Comparison of ENCODE assay signal across 12 cellular contexts in the genomic region with DNA sequence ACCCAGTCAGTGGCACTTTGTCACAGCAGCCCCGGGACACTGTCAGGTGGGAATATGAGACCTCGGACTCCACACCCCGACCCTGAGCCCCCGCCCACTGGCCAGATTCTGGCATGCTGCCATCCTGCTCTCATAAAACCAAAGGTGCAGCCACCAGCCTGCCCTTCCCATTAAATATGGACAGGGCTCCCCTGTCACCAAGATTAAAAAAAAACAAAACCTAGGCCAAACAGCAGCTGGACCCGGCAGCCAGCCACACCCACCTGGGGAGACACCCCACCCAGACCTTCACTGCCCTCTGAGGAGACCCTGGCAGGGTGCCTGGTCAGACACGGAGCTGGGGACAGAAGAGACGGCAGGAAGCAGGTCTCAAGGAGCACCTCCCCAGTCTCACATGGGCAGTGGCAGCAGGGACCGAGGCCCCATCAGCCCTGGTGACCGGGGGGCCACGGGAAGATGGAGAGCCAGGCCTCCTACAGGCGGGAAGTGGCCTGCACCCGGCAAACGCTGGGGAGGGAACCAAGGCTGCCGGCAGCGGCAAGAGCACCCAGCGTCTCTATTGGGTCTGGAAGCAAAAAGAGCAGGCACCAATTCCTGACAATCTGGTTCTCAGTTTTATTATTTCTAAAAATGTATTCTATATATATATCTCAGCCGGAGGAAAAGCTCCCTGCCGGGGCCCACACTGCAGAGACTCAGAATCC.
"Had no signal": no experiment of that assay in that cellular context is flagged by ENCODE, and none has a peak within 500 bp of the region (broad histone marks: within the 10 kb centered on the region; RNA-seq: fewer than 3 reads in every experiment).

No MANE protein-coding gene starts in this region.

- H3K27me3 Mint-ChIP-seq: activated CD4-positive, alpha-beta T cell treated with anti-CD3 and anti-CD28 coated beads, Interleukin-2, amount 10 ng/mL, durations not matched to agents 24 days and 14 days; activated naive CD4-positive, alpha-beta T cell treated with anti-CD3 and anti-CD28 coated beads, Interleukin-2, amount 10 ng/mL, durations not matched to agents 7 days and 5 days; dendritic cell treated with granulocyte-macrophage colony-stimulating factor and Interleukin-4, amounts not matched to agents 40 ng/mL and 50 ng/mL, for 4 days; stimulated activated naive CD8-positive, alpha-beta T cell treated with anti-CD3 and anti-CD28 coated beads, Interleukin-15, amount 100 ng/mL, for 72 hours; T-cell had no signal

- DNase-seq: activated CD4-positive, alpha-beta T cell treated with anti-CD3 and anti-CD28 coated beads, Interleukin-2, amount 10 ng/mL, durations not matched to agents 24 days and 14 days; activated naive CD4-positive, alpha-beta T cell treated with anti-CD3 and anti-CD28 coated beads, Interleukin-2, amount 10 ng/mL, durations not matched to agents 7 days and 5 days; left cardiac atrium; mammary epithelial cell; pancreas; stimulated activated CD4-positive, alpha-beta T cell treated with anti-CD3 and anti-CD28 coated beads, Interleukin-4, amount 100 ng/mL, for 24 hours; stimulated activated naive CD8-positive, alpha-beta T cell treated with anti-CD3 and anti-CD28 coated beads, Interleukin-15, amount 100 ng/mL, for 72 hours; T-cell had no signal

- H3K4me3 ChIP-seq: pancreas, thoracic aorta had no signal

- H3K27me3 ChIP-seq: pancreas had no signal

- H3K4me1 ChIP-seq: pancreas had no signal

- H3K9me3 Mint-ChIP-seq: activated CD4-positive, alpha-beta T cell treated with anti-CD3 and anti-CD28 coated beads, Interleukin-2, amount 10 ng/mL, durations not matched to agents 24 days and 14 days; activated naive CD4-positive, alpha-beta T cell treated with anti-CD3 and anti-CD28 coated beads, Interleukin-2, amount 10 ng/mL, durations not matched to agents 7 days and 5 days; dendritic cell treated with granulocyte-macrophage colony-stimulating factor and Interleukin-4, amounts not matched to agents 40 ng/mL and 50 ng/mL, for 4 days; neural crest cell; stimulated activated naive CD8-positive, alpha-beta T cell treated with anti-CD3 and anti-CD28 coated beads, Interleukin-15, amount 100 ng/mL, for 72 hours; T-cell; WTC11 had no signal

- H3K4me1 Mint-ChIP-seq: activated CD4-positive, alpha-beta T cell treated with anti-CD3 and anti-CD28 coated beads, Interleukin-2, amount 10 ng/mL, durations not matched to agents 24 days and 14 days; activated naive CD4-positive, alpha-beta T cell treated with anti-CD3 and anti-CD28 coated beads, Interleukin-2, amount 10 ng/mL, durations not matched to agents 7 days and 5 days; stimulated activated naive CD8-positive, alpha-beta T cell treated with anti-CD3 and anti-CD28 coated beads, Interleukin-15, amount 100 ng/mL, for 72 hours; T-cell had no signal

- H3K27ac ChIP-seq: pancreas, thoracic aorta had no signal

- H3K36me3 ChIP-seq: pancreas, thoracic aorta had no signal

- H3K9me3 ChIP-seq: pancreas, thoracic aorta had no signal

- H3K27ac Mint-ChIP-seq: activated CD4-positive, alpha-beta T cell treated with anti-CD3 and anti-CD28 coated beads, Interleukin-2, amount 10 ng/mL, durations not matched to agents 24 days and 14 days; activated naive CD4-positive, alpha-beta T cell treated with anti-CD3 and anti-CD28 coated beads, Interleukin-2, amount 10 ng/mL, durations not matched to agents 7 days and 5 days; dendritic cell treated with granulocyte-macrophage colony-stimulating factor and Interleukin-4, amounts not matched to agents 40 ng/mL and 50 ng/mL, for 4 days; T-cell had no signal

- ATAC-seq: left cardiac atrium; pancreas; stimulated activated naive CD8-positive, alpha-beta T cell treated with anti-CD3 and anti-CD28 coated beads, Interleukin-15, amount 100 ng/mL, for 72 hours; T-cell; WTC11 had no signal

- H3K4me3 Mint-ChIP-seq: activated CD4-positive, alpha-beta T cell treated with anti-CD3 and anti-CD28 coated beads, Interleukin-2, amount 10 ng/mL, durations not matched to agents 24 days and 14 days; activated naive CD4-positive, alpha-beta T cell treated with anti-CD3 and anti-CD28 coated beads, Interleukin-2, amount 10 ng/mL, durations not matched to agents 7 days and 5 days; dendritic cell treated with granulocyte-macrophage colony-stimulating factor and Interleukin-4, amounts not matched to agents 40 ng/mL and 50 ng/mL, for 4 days; neural crest cell; stimulated activated naive CD8-positive, alpha-beta T cell treated with anti-CD3 and anti-CD28 coated beads, Interleukin-15, amount 100 ng/mL, for 72 hours; T-cell; WTC11 had no signal
